14 cellular contexts compared by ENCODE assay signal in the genomic region with DNA sequence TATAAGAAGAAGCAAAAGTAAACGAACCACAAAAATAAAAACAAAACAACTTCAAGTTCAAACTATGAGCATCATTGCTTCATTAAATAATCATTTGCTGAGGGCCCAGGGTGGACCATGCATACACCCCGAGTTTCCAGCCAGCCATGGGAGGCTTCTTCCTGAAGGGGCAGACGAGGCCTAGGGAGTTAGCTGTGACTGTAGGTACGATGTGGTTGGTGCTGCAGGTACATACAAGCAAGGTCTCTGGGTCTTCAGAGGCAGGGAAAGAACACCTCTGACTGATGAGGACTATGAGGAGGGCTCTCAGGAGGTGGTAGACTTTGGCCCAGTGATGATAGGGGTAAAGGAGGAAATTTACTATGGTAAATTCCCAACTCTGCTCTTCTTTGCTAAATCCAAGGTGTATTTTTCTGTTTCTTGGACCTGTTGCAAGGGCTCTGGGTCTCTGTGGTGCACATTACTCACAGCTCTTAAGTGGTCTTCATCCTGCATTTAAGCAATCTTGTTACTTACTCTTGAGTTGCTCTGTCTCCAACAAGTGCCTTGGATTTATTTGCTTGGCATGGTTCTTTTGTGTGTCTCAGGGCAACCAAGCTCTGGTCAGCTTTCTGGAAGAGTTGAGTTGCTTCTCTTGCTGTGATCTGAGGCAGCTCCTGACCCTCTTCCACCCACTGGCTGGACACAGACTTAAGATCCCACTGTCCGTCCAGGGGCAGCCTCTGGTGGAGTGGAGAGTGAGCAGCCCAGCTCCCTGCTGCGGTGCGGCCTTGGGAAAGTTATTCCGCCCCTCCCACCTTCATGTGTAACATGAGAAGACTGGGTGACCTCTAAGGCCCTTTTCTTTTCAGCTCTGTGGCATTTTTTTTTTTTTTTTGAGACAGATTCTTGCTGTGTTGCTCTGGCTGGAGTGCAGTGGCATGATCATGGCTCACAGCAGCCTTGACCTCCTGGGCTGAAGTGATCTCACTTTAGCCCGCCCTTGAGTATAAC. TPM values are rescaled to one million over a fixed set of nuclear protein-coding genes. Genes with fewer than 3 reads are reported as not detected.
DNase-seq lines count a peak whose midpoint lies in the region; ATAC-seq and TF ChIP-seq lines count a peak whose summit lies in the region.
"Had no signal": no experiment of that assay in that cellular context is flagged by ENCODE, and none has a peak within 500 bp of the region (broad histone marks: within the 10 kb centered on the region; RNA-seq: fewer than 3 reads in every experiment).

No MANE protein-coding gene starts in this region.

- H3K4me1 Mint-ChIP-seq in type B pancreatic cell (ENCODE audit: unreplicated experiment) = peaks cover 20% of the 10 kb centered on the region

- H3K4me1 ChIP-seq in left lung (peaks cover 6 to 7% of the 10 kb centered on the region in 2 donors), aorta (ENCODE audit: control insufficient read depth in 1 of 2, insufficient read depth in 2 of 2, low read length in 2 of 2) (no peaks in the 10 kb centered on the region)

- H3K27me3 ChIP-seq in left lung = no peaks in the 10 kb centered on the region
- no peaks in the 10 kb centered on the region for H3K27me3 ChIP-seq in aorta (ENCODE audit: control insufficient read depth in 1 of 2, insufficient read depth in 2 of 2, low read length in 1 of 2)
- H3K27me3 ChIP-seq: transverse colon had no signal

- H3K27me3 Mint-ChIP-seq in type B pancreatic cell = no peaks in the 10 kb centered on the region

- WGBS in aorta, 2 donors = 67 to 69% methylated on average over 9 of the region's 9 CpGs

- H3K9me3 Mint-ChIP-seq in type B pancreatic cell = no peaks in the 10 kb centered on the region
- H3K9me3 Mint-ChIP-seq: natural killer cell treated with Interleukin-12 subunit alpha and Interleukin-12 subunit beta and Interleukin-15 and Interleukin-18, amount 100 ng/mL, for 72 hours; T-helper 1 cell treated with Interleukin-12 subunit alpha and Interleukin-12 subunit beta and Interleukin-4 antibody, amounts not matched to agents 30 μg/mL and 1 μg/mL, for 36 hours had no signal

- TF ChIP-seq CTCF in left lung (IDR thresholded peaks at IDR 0.05) (no peak), type B pancreatic cell (conservative IDR thresholded peaks at IDR 0.05) (no peak)

- DNase-seq in NCI-H146 (lab: John Stamatoyannopoulos, UW) = peak; percentile 39
- DNase-seq in NCI-H146 treated with DMSO at 0.1 percent for 48 hours (lab: John Stamatoyannopoulos, UW; ENCODE audit: unreplicated experiment) = no peak
- DNase-seq in brain pericyte (ENCODE audit: low read depth, low spot score) = peak; percentile 67
- peak in 1 of 2 donors; percentile 35 for DNase-seq in left lung
- DNase-seq in type B pancreatic cell (ENCODE audit: extremely low spot score, unreplicated experiment) = no peak
- no peak for DNase-seq in aorta
- no peak for DNase-seq in islet precursor cell
- no peak for DNase-seq in T-helper 2 cell
- DNase-seq: NCI-H226, transverse colon had no signal

- no peak overlapping the region for H3K4me3 Mint-ChIP-seq in type B pancreatic cell
- H3K4me3 Mint-ChIP-seq: natural killer cell treated with Interleukin-12 subunit alpha and Interleukin-12 subunit beta and Interleukin-15 and Interleukin-18, amount 100 ng/mL, for 72 hours; T-helper 1 cell treated with Interleukin-12 subunit alpha and Interleukin-12 subunit beta and Interleukin-4 antibody, amounts not matched to agents 30 μg/mL and 1 μg/mL, for 36 hours had no signal

- intact Hi-C loops in left lung (cut with DNase I) (no loop called here), aorta (cut with DNase I) (no loop called here)

- ATAC-seq in left lung (peak; percentile 90), aorta (ENCODE audit: low FRiP score) (no peak)
- ATAC-seq: natural killer cell treated with Interleukin-12 subunit alpha and Interleukin-12 subunit beta and Interleukin-15 and Interleukin-18, amount 100 ng/mL, for 72 hours had no signal

- peak overlapping the region; percentile 72 for H3K27ac Mint-ChIP-seq in type B pancreatic cell
- H3K27ac Mint-ChIP-seq: natural killer cell treated with Interleukin-12 subunit alpha and Interleukin-12 subunit beta and Interleukin-15 and Interleukin-18, amount 100 ng/mL, for 72 hours; T-helper 1 cell treated with Interleukin-12 subunit alpha and Interleukin-12 subunit beta and Interleukin-4 antibody, amounts not matched to agents 30 μg/mL and 1 μg/mL, for 36 hours had no signal

- H3K27ac ChIP-seq in left lung (peak overlapping the region in 1 of 2 donors; percentile 56), aorta (ENCODE audit: low read depth in 1 of 2, low read length in 2 of 2) (no peak overlapping the region)
- H3K27ac ChIP-seq: 22Rv1, HL-60 had no signal

- H3K4me3 ChIP-seq in left lung (no peak overlapping the region), aorta (ENCODE audit: low read length in 2 of 2) (no peak overlapping the region)
- H3K4me3 ChIP-seq: transverse colon had no signal

- no peaks in the 10 kb centered on the region for H3K36me3 Mint-ChIP-seq in type B pancreatic cell
- H3K36me3 Mint-ChIP-seq: natural killer cell treated with Interleukin-12 subunit alpha and Interleukin-12 subunit beta and Interleukin-15 and Interleukin-18, amount 100 ng/mL, for 72 hours had no signal

- no peaks in the 10 kb centered on the region for H3K9me3 ChIP-seq in left lung
- peaks cover 1% of the 10 kb centered on the region for H3K9me3 ChIP-seq in aorta (ENCODE audit: control insufficient read depth, low read length)
- H3K9me3 ChIP-seq: transverse colon had no signal

- H3K36me3 ChIP-seq in left lung (no peaks in the 10 kb centered on the region), aorta (ENCODE audit: control insufficient read depth in 1 of 2, insufficient read depth in 2 of 2, low read length in 1 of 2) (no peaks in the 10 kb centered on the region)
- H3K36me3 ChIP-seq: transverse colon had no signal

RNA-seq across cellular contexts. Expression of a gene that starts 56.1 kb away (rescaled TPM):
- 10 to 100 TPM in 1 of 2 donors, 1 to 10 TPM in 1; 3.5 to 15.4 TPM for total RNA-seq in left lung
- 31.8 and 48.1 TPM in 2 replicates for total RNA-seq in type B pancreatic cell (ENCODE audit: low replicate concordance)
- total RNA-seq in aorta = 1 to 10 TPM; 3.3 to 5.8 TPM
- 1 to 10 TPM; 2.8 to 4.8 TPM for polyA plus RNA-seq in aorta

RNA-seq across cellular contexts. Expression of a gene that starts 59.4 kb away (rescaled TPM):
- total RNA-seq in left lung (10 to 100 TPM; 15.7 to 17.7 TPM), type B pancreatic cell (ENCODE audit: low replicate concordance) (7.8 and 22.3 TPM in 2 replicates), aorta (1 to 10 TPM in 1 of 2 donors, under 1 TPM in 1; 0.71 to 1.9 TPM)
- under 1 TPM; 0.31 to 0.38 TPM for polyA plus RNA-seq in aorta
- total RNA-seq: natural killer cell treated with Interleukin-12 subunit alpha and Interleukin-12 subunit beta and Interleukin-15 and Interleukin-18, amount 100 ng/mL, for 72 hours had no signal

Comparison
In these comparisons a context has a peak if more than half of its experiments do, and no peak if none do; other contexts are left out.
1. DNase-seq: peak in NCI-H146 (single experiment) and brain pericyte (single experiment); none in NCI-H146 treated with DMSO at 0.1 percent for 48 hours (single experiment), type B pancreatic cell (single experiment), aorta (0 of 2), islet precursor cell (single experiment) and T-helper 2 cell (0 of 5).